ENCODE assay signal across 8 cellular contexts in the genomic region with DNA sequence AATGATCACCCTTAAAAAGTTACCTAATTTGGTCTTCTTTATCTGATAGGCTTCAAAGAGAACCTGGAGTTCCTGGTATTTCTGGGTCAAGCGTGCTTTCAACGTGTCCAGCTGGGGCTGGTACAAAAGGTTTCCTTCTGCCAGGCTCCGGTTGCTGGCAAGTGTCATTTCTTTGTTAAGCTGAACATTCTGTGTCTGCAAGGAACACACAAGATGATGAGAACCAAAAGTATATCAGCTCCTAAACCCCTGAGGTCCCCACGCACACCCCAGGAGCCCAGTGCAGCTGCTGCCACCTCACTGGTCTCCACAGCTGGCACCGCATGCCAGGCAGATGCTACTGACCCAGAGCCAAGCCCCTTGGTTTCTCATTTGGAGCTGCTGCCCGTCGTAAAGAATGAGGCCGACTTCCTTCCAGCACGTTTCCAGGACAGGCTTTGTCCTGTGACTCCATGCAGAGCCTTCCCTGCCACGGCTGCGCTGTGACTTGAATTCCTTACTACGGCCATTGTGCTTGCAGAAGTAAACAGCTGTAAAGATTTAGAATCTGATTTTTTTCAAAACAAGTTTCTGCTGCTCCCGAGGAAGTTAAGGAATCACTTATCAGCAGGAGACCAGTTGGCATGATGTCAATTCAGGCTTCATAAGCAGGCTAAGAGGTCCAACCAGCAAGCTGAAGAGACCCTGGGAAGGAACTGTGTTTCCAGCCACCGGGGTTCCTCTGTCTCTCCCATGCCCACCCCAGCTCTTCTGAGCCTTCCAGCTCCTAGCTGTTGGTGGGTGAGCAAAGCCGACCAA. TPM values are rescaled to one million over a fixed set of nuclear protein-coding genes. Genes with fewer than 3 reads are reported as not detected.
A peak's percentile ranks its signal among the peaks of the same experiment; 100 is the strongest.
DNase-seq lines count a peak whose midpoint lies in the region; ATAC-seq and TF ChIP-seq lines count a peak whose summit lies in the region.

No MANE protein-coding gene starts in this region.

- 8% methylated on average over 15 of the region's 15 CpGs for whole genome bisulfite sequencing in prostate gland

- no peak for TF ChIP-seq CTCF in fibroblast of the aortic adventitia (IDR thresholded peaks at IDR 0.05; ENCODE audit: insufficient read depth, low read length)
- TF ChIP-seq CTCF in prostate gland (IDR thresholded peaks at IDR 0.05) = no peak

- DNase-seq in DMS79 treated with DMSO at 0.1 percent for 48 hours (lab: John Stamatoyannopoulos, UW) (peak; percentile 48), SJSA1 (ENCODE audit: low read depth in 1 of 2, low spot score in 2 of 2) (peak in 1 of 2 experiments; percentile 36), fibroblast of the aortic adventitia (ENCODE audit: low read depth) (peak; percentile 76), prostate gland (ENCODE audit: low spot score) (peak; percentile 78), HK-2 (ENCODE audit: unreplicated experiment) (no peak)
- no peak for DNase-seq in effector CD4-positive, alpha-beta T cell
- no peak for DNase-seq in stimulated activated CD4-positive, alpha-beta T cell treated with anti-CD3 and anti-CD28 coated beads, Interleukin-2, amount 100 ng/mL, for 24 hours

- peak; percentile 18 for TF ChIP-seq POLR2A in prostate gland (IDR thresholded peaks at IDR 0.05)

- H3K4me3 ChIP-seq in SJSA1 = no peak overlapping the region
- H3K4me3 ChIP-seq in fibroblast of the aortic adventitia (ENCODE audit: low read depth, low read length) = peak overlapping the region; percentile 47
- peak overlapping the region in 1 of 2 donors; percentile 16 for H3K4me3 ChIP-seq in prostate gland

- peak overlapping the region; percentile 66 for H3K27ac ChIP-seq in SJSA1
- peak overlapping the region; percentile 80 to 86 for H3K27ac ChIP-seq in prostate gland

- H3K4me1 ChIP-seq in SJSA1 (replicated peaks) (peaks cover 36% of the 10 kb centered on the region), prostate gland (replicated peaks) (peaks cover 45% of the 10 kb centered on the region)

- ATAC-seq in HG03139 (IDR thresholded peaks at IDR 0.05; ENCODE audit: unreplicated experiment) = no peak

- no peaks in the 10 kb centered on the region for H3K27me3 ChIP-seq in SJSA1 (replicated peaks)
- H3K27me3 ChIP-seq in prostate gland (replicated peaks; ENCODE audit: insufficient read depth) = no peaks in the 10 kb centered on the region

- H3K36me3 ChIP-seq in SJSA1 = peaks cover 48% of the 10 kb centered on the region
- H3K36me3 ChIP-seq in prostate gland = peaks cover 0 to 6% of the 10 kb centered on the region in 2 donors

- H3K9me3 ChIP-seq in SJSA1 (replicated peaks) = no peaks in the 10 kb centered on the region
- no peaks in the 10 kb centered on the region for H3K9me3 ChIP-seq in prostate gland

- intact Hi-C loops in prostate gland (cut with DNase I) = no loop called here

RNA-seq across cellular contexts. Expression of a gene that starts 24.9 kb away (rescaled TPM):
- 11.9 and 31.5 TPM in 2 replicates for total RNA-seq in SJSA1 (2014; rRNA removed; shearing (Covaris generic))
- 12.5 and 17.8 TPM in 2 replicates for total RNA-seq in fibroblast of the aortic adventitia (ENCODE audit: low replicate concordance)
- total RNA-seq in prostate gland = 10 to 100 TPM; 37.6 to 67.7 TPM

RNA-seq across cellular contexts. Expression of a gene that starts 35.8 kb away (rescaled TPM):
- total RNA-seq in SJSA1 (2014; rRNA removed; shearing (Covaris generic)) = 14.7 and 21.7 TPM in 2 replicates
- 11.1 and 11.2 TPM in 2 replicates for total RNA-seq in fibroblast of the aortic adventitia (ENCODE audit: low replicate concordance)
- 10 to 100 TPM; 45.1 to 79.3 TPM for total RNA-seq in prostate gland

Comparison
In these comparisons a context has a peak if more than half of its experiments do, and no peak if none do; other contexts are left out.
1. DNase-seq: peak in DMS79 treated with DMSO at 0.1 percent for 48 hours (single experiment), fibroblast of the aortic adventitia (single experiment) and prostate gland (single experiment); none in effector CD4-positive, alpha-beta T cell (single experiment), stimulated activated CD4-positive, alpha-beta T cell treated with anti-CD3 and anti-CD28 coated beads, Interleukin-2, amount 100 ng/mL, for 24 hours (0 of 2) and HK-2 (single experiment).